Comparison of ENCODE assay signal across 1 cellular context in genomic region chr16:30358990-30359870, GRCh38.
TF ChIP-seq lines count a peak whose summit lies in the region.

No MANE protein-coding gene starts in this region.

TF ChIP-seq in H1, 55 proteins besides CTCF, POLR2A, EP300 and RAD21:
- no peak for TF ChIP-seq RBBP5 (IDR thresholded peaks at IDR 0.05; ENCODE audit: borderline replicate concordance, low read depth, low read length)
- no peak for TF ChIP-seq CHD2 (IDR thresholded peaks at IDR 0.05; ENCODE audit: low read length)
- TF ChIP-seq CBX8 (IDR thresholded peaks at IDR 0.05; ENCODE audit: borderline replicate concordance, low read depth, low read length): no peak
- no peak for TF ChIP-seq BRCA1 (IDR thresholded peaks at IDR 0.05; ENCODE audit: low read depth, low read length)
- TF ChIP-seq CBX5 (IDR thresholded peaks at IDR 0.05; ENCODE audit: low read depth, low read length): no peak
- no peak for TF ChIP-seq USF2 (IDR thresholded peaks at IDR 0.05; ENCODE audit: low read length)
- no peak for TF ChIP-seq RXRA (IDR thresholded peaks at IDR 0.05; ENCODE audit: insufficient read depth, low read depth, low read length)
- TF ChIP-seq EZH2 (IDR thresholded peaks at IDR 0.05; ENCODE audit: low read depth, low read length, severe bottlenecking): no peak
- TF ChIP-seq KDM4A (IDR thresholded peaks at IDR 0.05; ENCODE audit: low read depth, low read length, severe bottlenecking): no peak
- TF ChIP-seq NANOG (IDR thresholded peaks at IDR 0.05; ENCODE audit: insufficient read depth, low read depth, low read length, poor library complexity, severe bottlenecking): no peak
- TF ChIP-seq FOSL1 (IDR thresholded peaks at IDR 0.05; ENCODE audit: insufficient read depth, low read depth, low read length): no peak
- no peak for TF ChIP-seq SIRT6 (IDR thresholded peaks at IDR 0.05; ENCODE audit: low read length)
- TF ChIP-seq TCF12 (IDR thresholded peaks at IDR 0.05; ENCODE audit: low read depth, low read length): no peak
- no peak for TF ChIP-seq CHD7 (IDR thresholded peaks at IDR 0.05; ENCODE audit: insufficient replicate concordance, low read length)
- TF ChIP-seq TAF7 (optimal IDR thresholded peaks at IDR 0.05; ENCODE audit: borderline replicate concordance, low read depth, low read length): no peak
- TF ChIP-seq ZNF274 (IDR thresholded peaks at IDR 0.05; ENCODE audit: borderline replicate concordance, extremely low read depth, low read length): no peak
